ENCODE assay signal across 8 cellular contexts in the genomic region with DNA sequence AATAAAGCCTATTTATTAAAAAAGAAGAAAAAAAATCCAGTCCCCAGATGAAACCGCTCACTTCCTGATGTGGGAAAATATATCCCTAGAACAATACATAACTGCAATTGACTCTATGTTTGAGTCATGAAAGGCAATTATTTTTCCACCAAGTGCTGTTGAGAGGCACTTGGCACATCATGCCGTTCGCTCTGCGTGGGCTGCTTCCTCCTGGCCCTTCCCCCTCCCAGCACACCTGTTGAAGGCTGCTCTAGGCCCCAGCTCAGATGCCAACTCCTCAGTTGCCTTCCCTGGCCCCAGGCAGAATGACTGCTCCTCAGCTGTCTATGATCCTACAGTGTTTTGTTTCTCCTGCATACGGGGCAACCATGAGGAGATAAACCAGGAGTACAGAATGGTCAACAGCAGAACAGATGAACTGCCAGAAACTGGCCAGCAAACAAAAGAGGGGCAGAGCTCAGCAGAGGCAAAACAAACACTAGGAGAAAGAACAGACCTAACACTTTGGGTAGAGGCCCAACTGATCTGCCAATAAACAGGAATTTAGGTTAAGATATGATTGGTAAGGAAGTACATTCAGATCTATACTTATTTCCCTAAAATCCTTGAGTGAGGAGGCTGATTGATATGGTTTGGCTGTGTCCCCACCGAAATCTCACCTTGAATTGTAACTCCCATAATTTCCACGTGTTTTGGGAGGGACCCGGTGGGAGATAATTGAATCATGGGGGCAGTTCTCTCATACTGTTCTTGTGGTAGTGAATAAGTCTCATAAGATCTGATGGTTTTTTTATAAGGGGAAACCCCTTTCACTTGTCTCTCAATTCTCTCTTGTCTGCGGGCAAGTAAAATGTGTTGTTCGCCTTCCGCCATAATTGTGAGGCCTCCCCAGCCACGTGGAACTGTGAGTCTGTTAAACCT. TPM values are rescaled to one million over a fixed set of nuclear protein-coding genes. Genes with fewer than 3 reads are reported as not detected.
DNase-seq lines count a peak whose midpoint lies in the region; ATAC-seq and TF ChIP-seq lines count a peak whose summit lies in the region.

No MANE protein-coding gene starts in this region.

- no peak overlapping the region for H2BK5ac ChIP-seq in mesenchymal stem cell (ENCODE audit: low read depth, low read length, poor library complexity, severe bottlenecking)

- peaks cover 12 to 82% (median 28%) of the 10 kb centered on the region in 3 donors for H3K36me3 Mint-ChIP-seq in CD8-positive, alpha-beta memory T cell
- peaks cover 90% of the 10 kb centered on the region for H3K36me3 Mint-ChIP-seq in activated CD4-positive, alpha-beta T cell treated with anti-CD3 and anti-CD28 coated beads, Interleukin-2, amount 10 ng/mL, durations not matched to agents 7 days and 5 days (ENCODE audit: low read depth)

- no peak overlapping the region for H3K4me3 ChIP-seq in CD8-positive, alpha-beta memory T cell (ENCODE audit: low read length)
- H3K4me3 ChIP-seq in sigmoid colon (no peak overlapping the region), mesenchymal stem cell (ENCODE audit: insufficient read depth in 1 of 2, low read depth in 1 of 2, low read length in 2 of 2) (no peak overlapping the region)

- H3K4ac ChIP-seq in mesenchymal stem cell (ENCODE audit: low read depth in 1 of 2, low read length in 2 of 2): no peak overlapping the region

- WGBS in sigmoid colon, 2 donors: 46 to 62% methylated on average over 12 of the region's 12 CpGs
- WGBS in mesenchymal stem cell: 82% methylated on average over 8 of the region's 12 CpGs

- peak overlapping the region; percentile 29 to 86 (median 66) for H3K4me3 Mint-ChIP-seq in CD8-positive, alpha-beta memory T cell
- H3K4me3 Mint-ChIP-seq in activated CD4-positive, alpha-beta T cell treated with anti-CD3 and anti-CD28 coated beads, Interleukin-2, amount 10 ng/mL, durations not matched to agents 7 days and 5 days: peak overlapping the region; percentile 9

- H3K4me1 Mint-ChIP-seq in CD8-positive, alpha-beta memory T cell: peaks cover 89 to 100% (median 93%) of the 10 kb centered on the region in 3 donors
- peaks cover 81% of the 10 kb centered on the region for H3K4me1 Mint-ChIP-seq in activated CD4-positive, alpha-beta T cell treated with anti-CD3 and anti-CD28 coated beads, Interleukin-2, amount 10 ng/mL, durations not matched to agents 7 days and 5 days

- H3K79me1 ChIP-seq in mesenchymal stem cell (replicated peaks; ENCODE audit: low read length, poor library complexity, severe bottlenecking): peaks cover 24% of the 10 kb centered on the region

- peaks cover 0 to 3% of the 10 kb centered on the region in 2 donors for H3K27me3 Mint-ChIP-seq in CD8-positive, alpha-beta memory T cell
- H3K27me3 Mint-ChIP-seq in activated CD4-positive, alpha-beta T cell treated with anti-CD3 and anti-CD28 coated beads, Interleukin-2, amount 10 ng/mL, durations not matched to agents 7 days and 5 days: no peaks in the 10 kb centered on the region

- no peak for TF ChIP-seq POLR2A in sigmoid colon (IDR thresholded peaks at IDR 0.05)

- peaks cover 76% of the 10 kb centered on the region for H3K4me1 ChIP-seq in CD8-positive, alpha-beta memory T cell (ENCODE audit: insufficient read depth, low read length)
- H3K4me1 ChIP-seq in sigmoid colon (peaks cover 0 to 100% (median 77%) of the 10 kb centered on the region in 4 donors), mesenchymal stem cell (ENCODE audit: control insufficient read depth, insufficient read depth, low read depth, low read length) (peaks cover 3% of the 10 kb centered on the region)

- no peak overlapping the region for H3K9ac ChIP-seq in mesenchymal stem cell (ENCODE audit: low read length)

- H2BK120ac ChIP-seq in mesenchymal stem cell (ENCODE audit: low read depth, low read length): no peak overlapping the region

- no peak overlapping the region for H4K91ac ChIP-seq in mesenchymal stem cell (ENCODE audit: low read length)

- H2BK15ac ChIP-seq in mesenchymal stem cell (ENCODE audit: low read depth, poor library complexity, severe bottlenecking): no peak overlapping the region

- H3K27ac ChIP-seq in CD8-positive, alpha-beta memory T cell (ENCODE audit: low read depth, low read length): no peak overlapping the region
- H3K27ac ChIP-seq in epithelial cell of prostate (peak overlapping the region; percentile 46), sigmoid colon (peak overlapping the region; percentile 73 to 79 (median 76)), mesenchymal stem cell (ENCODE audit: low read length, poor library complexity, severe bottlenecking) (no peak overlapping the region)

- peak in 1 of 4 donors; percentile 8 for TF ChIP-seq EP300 in sigmoid colon (IDR thresholded peaks at IDR 0.05)

- ATAC-seq in GM21825 (IDR thresholded peaks at IDR 0.05; ENCODE audit: unreplicated experiment): peak; percentile 68

- no peak overlapping the region for H3K4me2 ChIP-seq in mesenchymal stem cell (ENCODE audit: low read length, poor library complexity, severe bottlenecking)

- no peak overlapping the region for H2AK5ac ChIP-seq in mesenchymal stem cell (ENCODE audit: low read length, severe bottlenecking)

- CTCF ChIA-PET in CD8-positive, alpha-beta memory T cell (lab: Charles Lee): no interaction called here
- CTCF ChIA-PET in activated CD4-positive, alpha-beta T cell treated with anti-CD3 and anti-CD28 coated beads, Interleukin-2, amount 10 ng/mL, durations not matched to agents 7 days and 5 days (lab: Charles Lee): interaction anchor here (1.2 to 1.7 kb wide), 3 partner anchors 16 to 28 kb away, joined by 3 to 6 read pairs (median 4); no protein-coding TSS in a partner anchor

- H2AFZ ChIP-seq in mesenchymal stem cell (ENCODE audit: low read depth, low read length): no peak overlapping the region

- no peak overlapping the region for H2BK12ac ChIP-seq in mesenchymal stem cell (ENCODE audit: low read length in 2 of 2)

- peak overlapping the region; percentile 95 to 100 (median 99) for H3K27ac Mint-ChIP-seq in CD8-positive, alpha-beta memory T cell
- peak overlapping the region; percentile 79 for H3K27ac Mint-ChIP-seq in activated CD4-positive, alpha-beta T cell treated with anti-CD3 and anti-CD28 coated beads, Interleukin-2, amount 10 ng/mL, durations not matched to agents 7 days and 5 days

- H3K18ac ChIP-seq in mesenchymal stem cell (ENCODE audit: low read depth in 1 of 2, low read length in 2 of 2): no peak overlapping the region

- H3K23ac ChIP-seq in mesenchymal stem cell (ENCODE audit: low read length in 2 of 2): no peak overlapping the region

- no peaks in the 10 kb centered on the region for H3K9me3 Mint-ChIP-seq in CD8-positive, alpha-beta memory T cell
- H3K9me3 Mint-ChIP-seq in activated CD4-positive, alpha-beta T cell treated with anti-CD3 and anti-CD28 coated beads, Interleukin-2, amount 10 ng/mL, durations not matched to agents 7 days and 5 days: peaks cover 2% of the 10 kb centered on the region

- no peaks in the 10 kb centered on the region for H3K9me3 ChIP-seq in CD8-positive, alpha-beta memory T cell (ENCODE audit: low read length)
- H3K9me3 ChIP-seq in sigmoid colon: no peaks in the 10 kb centered on the region
- H3K9me3 ChIP-seq in mesenchymal stem cell (ENCODE audit: control insufficient read depth, low read length): no peaks in the 10 kb centered on the region

- intact Hi-C loops in sigmoid colon (cut with DNase I): loop anchor here (5.0 kb wide), 2 partner anchors 48 to 162 kb away; partner anchors contain the start of gene SLC38A2

- POLR2A ChIA-PET in CD8-positive, alpha-beta memory T cell (lab: Charles Lee): interaction anchor here (1.5 kb wide), 1 partner anchor 59 kb away, joined by 7 read pairs; the partner anchor contains the start of gene SLC38A1
- POLR2A ChIA-PET in activated CD4-positive, alpha-beta T cell treated with anti-CD3 and anti-CD28 coated beads, Interleukin-2, amount 10 ng/mL, durations not matched to agents 7 days and 5 days (lab: Charles Lee): interaction anchor here (0.8 kb wide), 1 partner anchor 59 kb away, joined by 4 read pairs; the partner anchor contains the start of gene SLC38A1

- H4K8ac ChIP-seq in mesenchymal stem cell (ENCODE audit: low read length): no peak overlapping the region

- H3K27me3 ChIP-seq in CD8-positive, alpha-beta memory T cell (ENCODE audit: insufficient read depth, low read length, poor library complexity, severe bottlenecking): no peaks in the 10 kb centered on the region
- H3K27me3 ChIP-seq in sigmoid colon: no peaks in the 10 kb centered on the region
- no peaks in the 10 kb centered on the region for H3K27me3 ChIP-seq in mesenchymal stem cell (ENCODE audit: control insufficient read depth in 1 of 2, insufficient read depth in 1 of 2, low read length in 2 of 2)

- peak in 4 of 5 donors; percentile 44 to 73 (median 70) for DNase-seq in CD8-positive, alpha-beta memory T cell
- DNase-seq in NCI-H1417 (lab: John Stamatoyannopoulos, UW) (peak; percentile 92 to 98 (median 97)), epithelial cell of prostate (ENCODE audit: low read depth, low spot score) (peak; percentile 81), sigmoid colon (peak; percentile 72), mesenchymal stem cell (no peak), NCI-H524 treated with DMSO at 0.1 percent for 48 hours (lab: John Stamatoyannopoulos, UW) (no peak)
- DNase-seq in activated CD4-positive, alpha-beta T cell treated with anti-CD3 and anti-CD28 coated beads, Interleukin-2, amount 10 ng/mL, durations not matched to agents 7 days and 5 days: peak; percentile 41

- no peak overlapping the region for H3K14ac ChIP-seq in mesenchymal stem cell (ENCODE audit: low read length in 2 of 2)

- no peak for TF ChIP-seq CTCF in sigmoid colon (IDR thresholded peaks at IDR 0.05)

- H3K36me3 ChIP-seq in CD8-positive, alpha-beta memory T cell (ENCODE audit: insufficient read depth, low read length): peaks cover 24% of the 10 kb centered on the region
- H3K36me3 ChIP-seq in sigmoid colon: no peaks in the 10 kb centered on the region
- peaks cover 0 to 3% of the 10 kb centered on the region in 2 experiments for H3K36me3 ChIP-seq in mesenchymal stem cell (ENCODE audit: control insufficient read depth in 1 of 2, insufficient read depth in 2 of 2, low read depth in 1 of 2, low read length in 2 of 2)

RNA-seq across cellular contexts. Expression of gene SLC38A1, which starts 58.7 kb away (rescaled TPM):
- 100 to 1,000 TPM; 233 to 242 TPM for total RNA-seq in CD8-positive, alpha-beta memory T cell
- polyA plus RNA-seq in CD8-positive, alpha-beta memory T cell: 252 TPM
- total RNA-seq in activated CD4-positive, alpha-beta T cell treated with anti-CD3 and anti-CD28 coated beads, Interleukin-2, amount 10 ng/mL, durations not matched to agents 7 days and 5 days: 100 to 1,000 TPM; 180 to 219 TPM
- total RNA-seq in sigmoid colon: 100 to 1,000 TPM; 149 to 209 (median 177) TPM
- 10 to 100 TPM in 2 of 3 donors, 1 to 10 TPM in 1; 8.4 to 54.9 (median 11.1) TPM for polyA plus RNA-seq in sigmoid colon
- 56.2 TPM for polyA plus RNA-seq in mesenchymal stem cell (2013, experiment 1 of 2)
- 58.3 TPM for polyA plus RNA-seq in mesenchymal stem cell (2013, experiment 2 of 2)

Comparison
In these comparisons a context has a peak if more than half of its experiments do, and no peak if none do; other contexts are left out.
1. DNase-seq: peak in CD8-positive, alpha-beta memory T cell (4 of 5), NCI-H1417 (3 of 3), activated CD4-positive, alpha-beta T cell treated with anti-CD3 and anti-CD28 coated beads, Interleukin-2, amount 10 ng/mL, durations not matched to agents 7 days and 5 days (single experiment), epithelial cell of prostate (single experiment) and sigmoid colon (single experiment); none in mesenchymal stem cell (single experiment) and NCI-H524 treated with DMSO at 0.1 percent for 48 hours (single experiment).
2. H3K27ac ChIP-seq: peak in epithelial cell of prostate (single experiment) and sigmoid colon (4 of 4); none in CD8-positive, alpha-beta memory T cell (single experiment) and mesenchymal stem cell (single experiment).